In the genomic region with DNA sequence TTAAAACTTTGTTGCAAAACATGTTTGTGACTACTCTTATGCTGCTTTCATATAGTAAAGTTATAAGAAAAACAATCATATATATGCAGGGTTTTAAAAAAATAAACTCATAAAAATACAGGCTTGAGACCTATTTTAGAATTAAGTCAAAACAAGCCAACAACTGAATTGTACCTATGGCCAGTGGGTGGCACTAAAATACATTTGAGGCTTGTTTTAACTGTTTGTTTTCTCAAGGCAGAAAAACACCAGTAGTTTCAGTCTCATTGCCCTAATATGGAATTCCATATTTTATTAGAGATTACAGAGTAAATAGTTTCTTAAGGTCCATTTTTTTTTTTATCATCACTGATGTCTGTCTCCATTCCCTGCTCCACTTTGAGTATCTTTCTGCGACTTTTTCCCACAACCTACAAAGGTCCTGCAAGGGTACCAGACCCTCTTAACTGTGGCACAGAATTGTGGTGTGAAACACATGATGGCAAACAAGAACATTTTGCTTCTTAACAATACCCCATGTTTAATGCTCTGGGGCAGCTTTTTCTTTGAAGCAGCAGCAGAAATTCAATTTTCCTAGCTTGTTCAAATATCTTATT, we compare ENCODE assay signal across 8 cellular contexts. TPM values are rescaled to one million over a fixed set of nuclear protein-coding genes. Genes with fewer than 3 reads are reported as not detected.
A peak's percentile ranks its signal among the peaks of the same experiment; 100 is the strongest.
DNase-seq lines count a peak whose midpoint lies in the region; ATAC-seq, FAIRE-seq and TF ChIP-seq lines count a peak whose summit lies in the region.

No MANE protein-coding gene starts in this region.

- no peaks in the 10 kb centered on the region for H3K4me1 Mint-ChIP-seq in MCF 10A (ENCODE audit: insufficient read depth, unreplicated experiment)

- peak; percentile 95 for FAIRE-seq in G401.6 (lab: Jason Lieb, UNC)

- TF ChIP-seq CTCF in MM.1S (IDR thresholded peaks at IDR 0.05; ENCODE audit: low read length) (peak; percentile 65), MCF 10A (IDR thresholded peaks at IDR 0.05; ENCODE audit: unreplicated experiment) (peak; percentile 45), lower lobe of right lung (IDR thresholded peaks at IDR 0.05) (peak; percentile 44)

- H3K27me3 Mint-ChIP-seq in MCF 10A (ENCODE audit: insufficient read depth, unreplicated experiment): peaks cover 16% of the 10 kb centered on the region

- CTCF ChIA-PET in MCF 10A (lab: Yijun Ruan, JAX): interaction anchor here (0.6 to 9.5 kb wide), 14 partner anchors 9 to 854 kb away, joined by 3 to 106 read pairs (median 3); a partner anchor contains a TSS

- no TSS peak for BruUV-seq in MCF 10A (replicated peaks; lab: Mats Ljungman, UMichigan)

- H3K9me3 Mint-ChIP-seq in MCF 10A (ENCODE audit: unreplicated experiment): no peaks in the 10 kb centered on the region

- no peak overlapping the region for H3K27ac ChIP-seq in MM.1S (ENCODE audit: low read length)
- no peak overlapping the region for H3K27ac ChIP-seq in lower lobe of right lung

- ATAC-seq in lower lobe of right lung: no peak

- in situ Hi-C loops in ACHN (cut with HindIII; ENCODE audit: low pct_ligation_motif_present, low pct_unique_long_range_greater_than_20kb, low sequenced_read_pairs): no loop called here

- H3K36me3 ChIP-seq in MM.1S (replicated peaks; ENCODE audit: insufficient read depth, low read length) (no peaks in the 10 kb centered on the region), lower lobe of right lung (no peaks in the 10 kb centered on the region)

- H3K27me3 ChIP-seq in MM.1S (replicated peaks; ENCODE audit: insufficient read depth, low read length): no peaks in the 10 kb centered on the region
- no peaks in the 10 kb centered on the region for H3K27me3 ChIP-seq in lower lobe of right lung (ENCODE audit: low read depth)

- H3K79me2 ChIP-seq in MM.1S (ENCODE audit: low read length): no peaks in the 10 kb centered on the region

- no peaks in the 10 kb centered on the region for H3K9me3 ChIP-seq in MM.1S (replicated peaks; ENCODE audit: insufficient read depth, low read length)
- H3K9me3 ChIP-seq in lower lobe of right lung: no peaks in the 10 kb centered on the region

- no peaks in the 10 kb centered on the region for H3K9me2 ChIP-seq in MM.1S (replicated peaks; ENCODE audit: insufficient read depth, low read length)

- DNase-seq in ACHN (peak; percentile 48), MM.1S (peak; percentile 64), MCF 10A (ENCODE audit: unreplicated experiment) (peak; percentile 45), lower lobe of right lung (no peak), activated gamma-delta T cell treated with Interleukin-2 at 50 U/mL for 16 hours (no peak)
- DNase-seq in activated effector memory CD4-positive, alpha-beta T cell treated with Interleukin-2 at 50 U/mL for 16 hours: no peak
- no peak for DNase-seq in activated CD8-positive, alpha-beta memory T cell treated with anti-CD3 and anti-CD28 coated beads for 24 hours

- no peaks in the 10 kb centered on the region for H3F3A ChIP-seq in MM.1S (ENCODE audit: insufficient read depth, low read length)

- no peak overlapping the region for H3K4me3 Mint-ChIP-seq in MCF 10A (ENCODE audit: unreplicated experiment)

- no peaks in the 10 kb centered on the region for H3K36me3 Mint-ChIP-seq in MCF 10A (ENCODE audit: insufficient read depth, unreplicated experiment)

- intact Hi-C loops in MCF 10A (cut with micrococcal nuclease): loop anchor here (1.0 to 10.0 kb wide), 4 partner anchors 132 to 598 kb away; no protein-coding TSS in a partner anchor
- intact Hi-C loops in lower lobe of right lung (cut with DNase I): no loop called here

- H4K20me1 ChIP-seq in MM.1S (ENCODE audit: insufficient read depth, low read length): no peaks in the 10 kb centered on the region

- no peak overlapping the region for H2AFZ ChIP-seq in MM.1S (ENCODE audit: low read length)

- POLR2A ChIA-PET in MCF 10A (lab: Yijun Ruan, JAX): interaction anchor here (0.7 kb wide), 1 partner anchor 77 kb away, joined by 4 read pairs; no protein-coding TSS in a partner anchor

- H3K4me1 ChIP-seq in MM.1S (ENCODE audit: low read length) (peaks cover 9% of the 10 kb centered on the region), lower lobe of right lung (no peaks in the 10 kb centered on the region)

- no peak overlapping the region for H3K4me3 ChIP-seq in MM.1S (ENCODE audit: low read length)
- no peak overlapping the region for H3K4me3 ChIP-seq in lower lobe of right lung

- no peak overlapping the region for H3K27ac Mint-ChIP-seq in MCF 10A (ENCODE audit: low read depth, unreplicated experiment)

- H3K9ac ChIP-seq in MM.1S (ENCODE audit: low read length): no peak overlapping the region

- H3K4me2 ChIP-seq in MM.1S (ENCODE audit: low read depth, low read length): no peak overlapping the region

RNA-seq across cellular contexts. Expression of a gene that starts 8.5 kb away (rescaled TPM):
- total RNA-seq in MCF 10A (2022) (not detected in 2 replicates), lower lobe of right lung (1.6 TPM)

RNA-seq across cellular contexts. Expression of a gene that starts 29.6 kb away (rescaled TPM):
- total RNA-seq in MCF 10A (2022) (34.3 and 36.0 TPM in 2 replicates), lower lobe of right lung (39.6 TPM)

RNA-seq across cellular contexts. Expression of a gene that starts 46.7 kb away (rescaled TPM):
- total RNA-seq in MCF 10A (2022) (33.5 and 34.9 TPM in 2 replicates), lower lobe of right lung (26.9 TPM)

Comparison
In these comparisons a context has a peak if more than half of its experiments do, and no peak if none do; other contexts are left out.
1. DNase-seq: peak in ACHN (single experiment), MM.1S (single experiment) and MCF 10A (single experiment); none in lower lobe of right lung (single experiment), activated effector memory CD4-positive, alpha-beta T cell treated with Interleukin-2 at 50 U/mL for 16 hours (single experiment), activated CD8-positive, alpha-beta memory T cell treated with anti-CD3 and anti-CD28 coated beads for 24 hours (single experiment) and activated gamma-delta T cell treated with Interleukin-2 at 50 U/mL for 16 hours (single experiment).
2. Peak in every context shown above with its lines, with median percentiles within 50 percentile points of each other: CTCF ChIP-seq.